8 cellular contexts compared by ENCODE assay signal in genomic region chr5:57172466-57172961, GRCh38. TPM values are rescaled to one million over a fixed set of nuclear protein-coding genes. Genes with fewer than 3 reads are reported as not detected.
A peak's percentile ranks its signal among the peaks of the same experiment; 100 is the strongest.
DNase-seq lines count a peak whose midpoint lies in the region; ATAC-seq and TF ChIP-seq lines count a peak whose summit lies in the region.

No MANE protein-coding gene starts in this region.

- DNase-seq in NCI-H1417 (lab: John Stamatoyannopoulos, UW) (peak in 2 of 3 experiments; percentile 10 to 55), NCI-H1417 treated with DMSO at 0.1 percent for 48 hours (lab: John Stamatoyannopoulos, UW) (no peak), NCI-H526 treated with DMSO at 0.1 percent for 48 hours (lab: John Stamatoyannopoulos, UW) (peak; percentile 21), ascending aorta (ENCODE audit: low spot score in 2 of 2) (no peak), iris pigment epithelial cell (ENCODE audit: low read depth) (peak; percentile 39), iPS-NIHi7 (ENCODE audit: extremely low spot score) (no peak), ureter (ENCODE audit: low spot score) (no peak)
- peak in 1 of 2 donors; percentile 16 for DNase-seq in stimulated activated naive CD8-positive, alpha-beta T cell treated with anti-CD3 and anti-CD28 coated beads, Interleukin-15, amount 100 ng/mL, for 72 hours

- peaks cover 15% of the 10 kb centered on the region for H3K4me1 Mint-ChIP-seq in stimulated activated naive CD8-positive, alpha-beta T cell treated with anti-CD3 and anti-CD28 coated beads, Interleukin-15, amount 100 ng/mL, for 72 hours

- intact Hi-C loops in ascending aorta (cut with DNase I): loop anchor here (2.0 to 10.0 kb wide), 6 partner anchors 48 to 1868 kb away; partner anchors contain the start of genes DHX29, MAP3K1, MTREX and PLK2

- H3K27me3 ChIP-seq in ascending aorta: no peaks in the 10 kb centered on the region

- no peaks in the 10 kb centered on the region for H3K27me3 Mint-ChIP-seq in stimulated activated naive CD8-positive, alpha-beta T cell treated with anti-CD3 and anti-CD28 coated beads, Interleukin-15, amount 100 ng/mL, for 72 hours

- peak overlapping the region; percentile 93 to 97 for H3K4me3 Mint-ChIP-seq in stimulated activated naive CD8-positive, alpha-beta T cell treated with anti-CD3 and anti-CD28 coated beads, Interleukin-15, amount 100 ng/mL, for 72 hours

- no peak for TF ChIP-seq CTCF in ascending aorta (IDR thresholded peaks at IDR 0.05)

- peaks cover 0 to 9% of the 10 kb centered on the region in 2 donors for H3K4me1 ChIP-seq in ascending aorta

- ATAC-seq in stimulated activated naive CD8-positive, alpha-beta T cell treated with anti-CD3 and anti-CD28 coated beads, Interleukin-15, amount 100 ng/mL, for 72 hours: no peak

- H3K27ac Mint-ChIP-seq in stimulated activated naive CD8-positive, alpha-beta T cell treated with anti-CD3 and anti-CD28 coated beads, Interleukin-15, amount 100 ng/mL, for 72 hours: peak overlapping the region; percentile 96

- H3K4me3 ChIP-seq in ascending aorta: peak overlapping the region; percentile 83 to 99

- no peaks in the 10 kb centered on the region for H3K36me3 ChIP-seq in ascending aorta

- no peaks in the 10 kb centered on the region for H3K9me3 Mint-ChIP-seq in stimulated activated naive CD8-positive, alpha-beta T cell treated with anti-CD3 and anti-CD28 coated beads, Interleukin-15, amount 100 ng/mL, for 72 hours

- H3K9me3 ChIP-seq in ascending aorta: no peaks in the 10 kb centered on the region

- peak overlapping the region; percentile 99 for H3K27ac ChIP-seq in ascending aorta

RNA-seq across cellular contexts. Expression of gene GPBP1, which starts 1.3 kb away (rescaled TPM):
- total RNA-seq in ascending aorta: 21.2 TPM
- 98.5 TPM for total RNA-seq in ureter

Comparison
In these comparisons a context has a peak if more than half of its experiments do, and no peak if none do; other contexts are left out.
1. DNase-seq: peak in NCI-H1417 (2 of 3), NCI-H526 treated with DMSO at 0.1 percent for 48 hours (single experiment) and iris pigment epithelial cell (single experiment); none in NCI-H1417 treated with DMSO at 0.1 percent for 48 hours (single experiment), ascending aorta (0 of 2), iPS-NIHi7 (single experiment) and ureter (single experiment).